In genomic region chr17:60077672-60078519, GRCh38 we compare ENCODE assay signal across 8 cellular contexts. TPM values are rescaled to one million over a fixed set of nuclear protein-coding genes. Genes with fewer than 3 reads are reported as not detected.
A peak's percentile ranks its signal among the peaks of the same experiment; 100 is the strongest.
DNase-seq lines count a peak whose midpoint lies in the region; ATAC-seq and TF ChIP-seq lines count a peak whose summit lies in the region.

No MANE protein-coding gene starts in this region.

- BruUV-seq in OCI-LY7 (replicated peaks; lab: Mats Ljungman, UMichigan), result no TSS peak

- POLR2A ChIA-PET in OCI-LY7 (lab: Charles Lee), result interaction anchor here (0.5 to 1.0 kb wide), 6 partner anchors 11 to 340 kb away, joined by 3 to 6 read pairs (median 4); no protein-coding TSS in a partner anchor

- CTCF ChIA-PET in OCI-LY7 (lab: Charles Lee; ENCODE audit: unreplicated experiment), result no interaction called here

- peak; percentile 29 for ATAC-seq in GM18498 (IDR thresholded peaks at IDR 0.05; ENCODE audit: unreplicated experiment)
- ATAC-seq in HG02642 (IDR thresholded peaks at IDR 0.05; ENCODE audit: poor library complexity, unreplicated experiment), result peak; percentile 20

- TF ChIP-seq POLR2A in spleen (IDR thresholded peaks at IDR 0.05), result no peak

- peak overlapping the region; percentile 99 for H2AFZ ChIP-seq in OCI-LY7 (ENCODE audit: low read length)

- no peaks in the 10 kb centered on the region for H3K79me2 ChIP-seq in OCI-LY7 (ENCODE audit: insufficient read depth, low read depth, low read length)

- H3K4me3 ChIP-seq in OCI-LY7 (ENCODE audit: low read depth, low read length, poor library complexity, severe bottlenecking), result peak overlapping the region; percentile 72
- peak overlapping the region; percentile 86 for H3K4me3 ChIP-seq in iPS-11a (ENCODE audit: low read depth, low read length)
- peak overlapping the region; percentile 73 to 96 (median 90) for H3K4me3 ChIP-seq in spleen

- TF ChIP-seq CTCF in OCI-LY7 (conservative IDR thresholded peaks at IDR 0.05; ENCODE audit: low read length) (no peak), spleen (IDR thresholded peaks at IDR 0.05 in 8 of 11, conservative IDR thresholded peaks at IDR 0.05 in 3 of 11) (no peak)

- no peaks in the 10 kb centered on the region for H3K9me2 ChIP-seq in OCI-LY7 (ENCODE audit: insufficient read depth, low read length)

- H3K27me3 ChIP-seq in spleen (replicated peaks in 1 of 7), result no peaks in the 10 kb centered on the region

- peak overlapping the region; percentile 20 for H3K27ac ChIP-seq in OCI-LY7 (ENCODE audit: low read depth, low read length, poor library complexity, severe bottlenecking)
- peak overlapping the region; percentile 26 for H3K27ac ChIP-seq in adipose tissue (ENCODE audit: low read depth, low read length)
- H3K27ac ChIP-seq in spleen, result peak overlapping the region; percentile 80 to 91 (median 85)

- H3K4me1 ChIP-seq in OCI-LY7 (ENCODE audit: insufficient read depth, low read length, poor library complexity, severe bottlenecking) (peaks cover 34% of the 10 kb centered on the region), spleen (peaks cover 12 to 60% (median 33%) of the 10 kb centered on the region in 6 donors)

- peak overlapping the region; percentile 99 for H3K4me2 ChIP-seq in OCI-LY7 (ENCODE audit: low read length)

- no peaks in the 10 kb centered on the region for H4K20me1 ChIP-seq in OCI-LY7 (ENCODE audit: insufficient read depth, low read length)

- intact Hi-C loops in OCI-LY7 (cut with micrococcal nuclease; ENCODE audit: unreplicated experiment) (no loop called here), spleen (cut with DNase I; ENCODE audit: low total_unique reads) (no loop called here)

- no peaks in the 10 kb centered on the region for H3K9me3 ChIP-seq in OCI-LY7 (ENCODE audit: low read length)
- H3K9me3 ChIP-seq in spleen, result no peaks in the 10 kb centered on the region

- DNase-seq in OCI-LY7 (ENCODE audit: low spot score) (peak; percentile 8), spleen (no peak), DMS153 (lab: John Stamatoyannopoulos, UW) (no peak), EL (no peak)

- 20 to 22% (median 21%) methylated on average over 18 of the region's 18 CpGs for WGBS in adipose tissue, 3 donors
- WGBS in spleen, 5 donors, result 19 to 21% (median 20%) methylated on average over 18 of the region's 18 CpGs

- H3K36me3 ChIP-seq in OCI-LY7 (ENCODE audit: insufficient read depth, low read length) (0 out of 2 replicates have a peak, but pooled peaks cover 9% of the 10 kb centered on the region), spleen (peaks cover 0 to 38% (median 26%) of the 10 kb centered on the region in 6 donors)

RNA-seq across cellular contexts. Expression of gene HEATR6, which starts 0.8 kb away (rescaled TPM):
- total RNA-seq in OCI-LY7 (2014; rRNA removed; shearing (Covaris generic)), result 9.6 and 10.4 TPM in 2 replicates
- total RNA-seq in OCI-LY7 (2022) (6.6 and 8.7 TPM in 2 replicates), spleen (10 to 100 TPM; 20.0 to 26.9 (median 22.0) TPM)
- polyA plus RNA-seq in adipose tissue (1 to 10 TPM; 5.9 to 8.2 (median 6.3) TPM), spleen (10 to 100 TPM in 2 of 3 donors, 1 to 10 TPM in 1; 8.2 to 13.4 (median 10.4) TPM)

Comparison
In these comparisons a context has a peak if more than half of its experiments do, and no peak if none do; other contexts are left out.
1. H3K27ac ChIP-seq: peak in every context shown above with its lines; median percentile 85 in spleen; 26 in adipose tissue; 20 in OCI-LY7.